In the genomic region with DNA sequence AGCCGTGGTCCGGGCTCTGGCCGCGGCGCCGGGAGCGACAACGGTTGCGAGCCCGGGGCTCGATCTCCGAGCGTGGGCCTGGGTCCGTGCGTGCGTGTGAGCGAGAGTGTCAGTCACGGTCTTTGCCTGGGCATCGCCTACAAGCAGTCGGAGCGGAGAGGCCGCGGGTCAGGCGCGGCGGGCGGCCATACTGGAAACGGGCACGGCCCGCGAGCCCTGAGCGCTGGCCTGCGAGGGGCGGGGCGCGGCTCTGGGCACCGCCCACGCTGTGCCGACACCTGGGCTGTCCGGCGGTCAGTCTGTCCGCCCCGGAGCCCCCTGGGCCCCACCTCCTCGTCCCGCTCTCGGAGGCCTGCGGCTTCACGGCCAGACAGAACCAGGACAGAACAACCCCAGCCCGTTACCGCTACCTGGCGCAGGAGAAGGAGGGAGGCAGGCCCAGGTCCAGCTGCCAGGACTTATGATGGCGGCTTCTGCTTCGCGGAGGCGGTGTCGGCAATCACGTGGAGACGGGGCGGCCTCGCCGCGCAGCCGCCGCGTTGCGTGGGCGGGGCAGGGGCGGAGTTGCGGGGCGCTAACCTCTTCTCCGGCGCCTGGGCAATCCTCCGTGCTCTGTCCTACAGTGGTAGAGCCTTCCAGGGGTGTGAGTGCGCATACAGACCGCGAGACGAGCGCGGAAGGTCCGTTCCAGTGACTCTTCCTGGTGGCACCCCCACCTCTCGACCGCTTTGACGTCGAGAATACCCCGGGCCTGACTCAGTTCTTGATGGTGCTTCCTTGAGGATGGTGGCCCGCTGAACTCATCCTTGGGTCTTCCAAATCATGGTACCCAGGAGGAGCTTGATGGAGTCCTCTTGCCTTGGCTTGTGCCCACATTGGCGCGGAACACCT, we compare ENCODE assay signal across 9 cellular contexts. TPM values are rescaled to one million over a fixed set of nuclear protein-coding genes. Genes with fewer than 3 reads are reported as not detected.
DNase-seq lines count a peak whose midpoint lies in the region; ATAC-seq, FAIRE-seq and TF ChIP-seq lines count a peak whose summit lies in the region.
"Had no signal": no experiment of that assay in that cellular context is flagged by ENCODE, and none has a peak within 500 bp of the region (broad histone marks: within the 10 kb centered on the region; RNA-seq: fewer than 3 reads in every experiment).

TSS of gene TMEM131 (minus strand) at position 215 of the 891 bp plus-strand sequence. CDS start 286 bp downstream, outside the sequence.

- peaks cover 2% of the 10 kb centered on the region for H4K20me1 ChIP-seq in keratinocyte (ENCODE audit: control insufficient read depth, extremely low read depth, insufficient read depth, low read length)

- peak within 1 kb of the TSS; percentile 53 to 95 (median 90) for H3K4me3 ChIP-seq in keratinocyte (ENCODE audit: control insufficient read depth in 2 of 3, extremely low read depth in 1 of 3, insufficient read depth in 2 of 3, low read depth in 1 of 3, low read length in 3 of 3)

- TF ChIP-seq POLR2A in GM19193 (IDR thresholded peaks at IDR 0.05; ENCODE audit: extremely low read depth, insufficient read depth, insufficient read length) = peak; percentile 79

- TF ChIP-seq CTCF in keratinocyte (optimal IDR thresholded peaks at IDR 0.05 in 1 of 3, IDR thresholded peaks at IDR 0.05 in 1 of 3, conservative IDR thresholded peaks at IDR 0.05 in 1 of 3; ENCODE audit: extremely low read depth in 1 of 3, insufficient read depth in 2 of 3, low read length in 3 of 3) = no peak

- peak; percentile 95 for DNase-seq in Ammon's horn (ENCODE audit: low spot score)
- peak; percentile 86 for DNase-seq in NCI-H510A (lab: John Stamatoyannopoulos, UW)
- DNase-seq in activated CD4-positive, alpha-beta T cell treated with anti-CD3 and anti-CD28 coated beads for 1 hour = peak; percentile 94
- peak; percentile 17 to 56 for DNase-seq in cerebellar nuclear complex (lab: John Stamatoyannopoulos, UW)
- no peak for DNase-seq in keratinocyte (ENCODE audit: low read depth, low spot score)
- DNase-seq in stimulated activated CD4-positive, alpha-beta T cell treated with anti-CD3 and anti-CD28 coated beads, Interleukin-12 subunit alpha, Interleukin-12 subunit beta, amount 100 ng/mL, for 48 hours (ENCODE audit: low read depth in 2 of 3, low spot score in 1 of 3) = peak; percentile 92 to 95 (median 93)

- ATAC-seq in HG03432 (IDR thresholded peaks at IDR 0.05; ENCODE audit: unreplicated experiment) = peak; percentile 83

- H3K9ac ChIP-seq in keratinocyte (ENCODE audit: control insufficient read depth, extremely low read depth, insufficient read depth, low read length) = peak within 1 kb of the TSS; percentile 90

- H3K4me2 ChIP-seq in keratinocyte (ENCODE audit: control insufficient read depth, extremely low read depth, insufficient read depth, low read depth, low read length) = peak within 1 kb of the TSS; percentile 90

- peaks cover 35% of the 10 kb centered on the region for H3K4me1 ChIP-seq in keratinocyte (ENCODE audit: control insufficient read depth, extremely low read depth, insufficient read depth, low read length)

- peak; percentile 39 for FAIRE-seq in keratinocyte (lab: Jason Lieb, UNC)
- FAIRE-seq: endometrium had no signal

- H3K9me3 ChIP-seq in keratinocyte (ENCODE audit: control insufficient read depth, low read depth, low read length) = no peaks in the 10 kb centered on the region

- no peaks in the 10 kb centered on the region for H3K36me3 ChIP-seq in keratinocyte (ENCODE audit: control insufficient read depth in 2 of 2, extremely low read depth in 1 of 2, insufficient read depth in 2 of 2, low read length in 2 of 2)

- peak within 1 kb of the TSS; percentile 91 for H2AFZ ChIP-seq in keratinocyte (ENCODE audit: control insufficient read depth, low read length)

- dilution Hi-C loops in keratinocyte (cut with MboI; ENCODE audit: extremely low pct_ligation_motif_present, low sequenced_read_pairs) = no loop called here

- H3K27me3 ChIP-seq in keratinocyte (ENCODE audit: control insufficient read depth, extremely low read depth, insufficient read depth, low read length) = no peaks in the 10 kb centered on the region

- H3K9me1 ChIP-seq in keratinocyte (ENCODE audit: control insufficient read depth, extremely low read depth, insufficient read depth, low read length) = no peaks in the 10 kb centered on the region

- peaks cover 38% of the 10 kb centered on the region for H3K79me2 ChIP-seq in keratinocyte (ENCODE audit: control insufficient read depth, insufficient read depth, low read length)

- H3K27ac ChIP-seq in keratinocyte (ENCODE audit: control insufficient read depth, insufficient read depth, low read length) = peak within 1 kb of the TSS; percentile 91

RNA-seq across cellular contexts. Expression of gene TMEM131, which starts in this region (rescaled TPM):
- polyA plus RNA-seq in keratinocyte = 16.7 to 25.5 TPM (median 23.4 TPM) in 3 replicates
- polyA plus RNA-seq in keratinocyte (2011; ENCODE audit: low read depth) = 12.7 TPM
- 8.6 and 13.5 TPM in 2 replicates for polyA plus RNA-seq in keratinocyte (2011; cell fraction: cytosol; rRNA removed)
- polyA plus RNA-seq in keratinocyte (2011; cell fraction: nucleus; rRNA removed) = 75.9 and 76.7 TPM in 2 replicates
- polyA plus RNA-seq in keratinocyte (2012; ENCODE audit: low replicate concordance) = 14.5 and 27.6 TPM in 2 replicates
- 39.2 to 66.1 TPM (median 53.3 TPM) in 3 replicates for polyA minus RNA-seq in keratinocyte
- polyA minus RNA-seq in keratinocyte (2011; cell fraction: cytosol; rRNA and poly(A)+ RNA removed) = 19.2 TPM
- polyA minus RNA-seq in keratinocyte (2011; cell fraction: nucleus; rRNA and poly(A)+ RNA removed) = 81.8 and 158 TPM in 2 replicates
